Comparison of ENCODE assay signal across 33 cellular contexts in genomic region chrX:130376077-130376476, GRCh38. TPM values are rescaled to one million over a fixed set of nuclear protein-coding genes. Genes with fewer than 3 reads are reported as not detected.
"Had no signal": no experiment of that assay in that cellular context is flagged by ENCODE, and none has a peak within 500 bp of the region (broad histone marks: within the 10 kb centered on the region; RNA-seq: fewer than 3 reads in every experiment).

No MANE protein-coding gene starts in this region.

- H3K9me3 ChIP-seq: stomach, suprapubic skin, testis, thoracic aorta, thyroid gland, tibial nerve, transverse colon, upper lobe of left lung, upper lobe of right lung, uterus, vagina had no signal

- H3K36me3 ChIP-seq: thoracic aorta, thyroid gland, transverse colon, upper lobe of right lung, uterus, vagina had no signal

- H3K4me3 Mint-ChIP-seq: stimulated activated effector memory CD8-positive, alpha-beta T cell treated with anti-CD3 and anti-CD28 coated beads, Interleukin-12 subunit alpha, Interleukin-12 subunit beta, amount 100 ng/mL, for 72 hours; stimulated activated memory B cell treated with anti-CD40 and anti-IgM and Interleukin-4, amounts not matched to agents 10 μg/mL and 1 μg/mL and 100 μg/mL, for 72 hours; stimulated activated naive B cell treated with anti-CD40 and anti-IgM and Interleukin-4, amounts not matched to agents 10 μg/mL and 1 μg/mL and 100 μg/mL, for 72 hours; stimulated activated naive CD8-positive, alpha-beta T cell treated with anti-CD3 and anti-CD28 coated beads, Interleukin-15, amount 100 ng/mL, for 72 hours; stimulated activated naive CD8-positive, alpha-beta T cell treated with anti-CD3 and anti-CD28 coated beads, Interleukin-15, Interleukin-2, amounts not matched to agents 100 ng/mL and 50 ng/mL, for 24 hours; type B pancreatic cell had no signal

- H3K27ac ChIP-seq: stomach, suprapubic skin, testis, thoracic aorta, thyroid gland, tibial nerve, transverse colon, upper lobe of left lung, upper lobe of right lung, uterus, vagina had no signal

- DNase-seq: stimulated activated CD4-positive, alpha-beta T cell treated with anti-CD3 and anti-CD28 coated beads, Interleukin-2, amount 100 ng/mL, for 48 hours; stimulated activated CD4-positive, alpha-beta T cell treated with anti-CD3 and anti-CD28 coated beads, Interleukin-4, amount 100 ng/mL, for 1 hour; stimulated activated CD4-positive, alpha-beta T cell treated with anti-CD3 and anti-CD28 coated beads, Interleukin-4, amount 100 ng/mL, for 24 hours; stimulated activated CD4-positive, alpha-beta T cell treated with anti-CD3 and anti-CD28 coated beads, Interleukin-4, amount 100 ng/mL, for 4 hours; stimulated activated CD8-positive, alpha-beta memory T cell treated with anti-CD3 and anti-CD28 coated beads, Interleukin-4, amount 100 ng/mL, for 48 hours; stimulated activated naive B cell treated with anti-CD40 and anti-IgM and Interleukin-4, amounts not matched to agents 10 μg/mL and 1 μg/mL and 100 μg/mL, for 72 hours; stimulated activated naive CD4-positive, alpha-beta T cell; stimulated activated naive CD4-positive, alpha-beta T cell treated with Interleukin-2 at 50 U/mL for 16 hours; stimulated activated naive CD8-positive, alpha-beta T cell treated with anti-CD3 and anti-CD28 coated beads, Interleukin-15, amount 100 ng/mL, for 72 hours; stimulated activated naive CD8-positive, alpha-beta T cell treated with anti-CD3 and anti-CD28 coated beads, Interleukin-15, Interleukin-2, amounts not matched to agents 100 U/mL and 50 U/mL, for 24 hours; stomach; substantia nigra; testis; thyroid gland; transverse colon; trophoblast cell; upper lobe of left lung; upper lobe of right lung; uterus had no signal

- H3K4me3 ChIP-seq: stomach, suprapubic skin, testis, thoracic aorta, thyroid gland, tibial nerve, transverse colon, upper lobe of left lung, upper lobe of right lung, uterus, vagina had no signal

- H3K36me3 Mint-ChIP-seq: stimulated activated effector memory CD8-positive, alpha-beta T cell treated with anti-CD3 and anti-CD28 coated beads, Interleukin-12 subunit alpha, Interleukin-12 subunit beta, amount 100 ng/mL, for 72 hours had no signal

- H3K27me3 ChIP-seq: stomach, suprapubic skin, testis, thyroid gland, transverse colon, upper lobe of left lung, upper lobe of right lung, uterus, vagina had no signal

- H3K27me3 Mint-ChIP-seq: stimulated activated memory B cell treated with anti-CD40 and anti-IgM and Interleukin-4, amounts not matched to agents 10 μg/mL and 1 μg/mL and 100 μg/mL, for 72 hours; stimulated activated naive B cell treated with anti-CD40 and anti-IgM and Interleukin-4, amounts not matched to agents 10 μg/mL and 1 μg/mL and 100 μg/mL, for 72 hours; stimulated activated naive CD8-positive, alpha-beta T cell treated with anti-CD3 and anti-CD28 coated beads, Interleukin-15, amount 100 ng/mL, for 72 hours; stimulated activated naive CD8-positive, alpha-beta T cell treated with anti-CD3 and anti-CD28 coated beads, Interleukin-15, Interleukin-2, amounts not matched to agents 100 ng/mL and 50 ng/mL, for 24 hours; type B pancreatic cell had no signal

- FAIRE-seq: urothelium cell line had no signal

- ATAC-seq: stimulated activated effector memory CD8-positive, alpha-beta T cell treated with anti-CD3 and anti-CD28 coated beads, Interleukin-12 subunit alpha, Interleukin-12 subunit beta, amount 100 ng/mL, for 72 hours; stimulated activated memory B cell treated with anti-CD40 and anti-IgM and Interleukin-4, amounts not matched to agents 10 μg/mL and 1 μg/mL and 100 μg/mL, for 72 hours; stimulated activated naive B cell treated with anti-CD40 and anti-IgM and Interleukin-4, amounts not matched to agents 10 μg/mL and 1 μg/mL and 100 μg/mL, for 72 hours; stimulated activated naive CD8-positive, alpha-beta T cell treated with anti-CD3 and anti-CD28 coated beads, Interleukin-15, amount 100 ng/mL, for 72 hours; stimulated activated naive CD8-positive, alpha-beta T cell treated with anti-CD3 and anti-CD28 coated beads, Interleukin-15, Interleukin-2, amounts not matched to agents 100 U/mL and 50 U/mL, for 24 hours; upper lobe of right lung had no signal

- H3K27ac Mint-ChIP-seq: stimulated activated effector memory CD8-positive, alpha-beta T cell treated with anti-CD3 and anti-CD28 coated beads, Interleukin-12 subunit alpha, Interleukin-12 subunit beta, amount 100 ng/mL, for 72 hours; stimulated activated memory B cell treated with anti-CD40 and anti-IgM and Interleukin-4, amounts not matched to agents 10 μg/mL and 1 μg/mL and 100 μg/mL, for 72 hours; stimulated activated naive B cell treated with anti-CD40 and anti-IgM and Interleukin-4, amounts not matched to agents 10 μg/mL and 1 μg/mL and 100 μg/mL, for 72 hours; stimulated activated naive CD8-positive, alpha-beta T cell treated with anti-CD3 and anti-CD28 coated beads, Interleukin-15, amount 100 ng/mL, for 72 hours; stimulated activated naive CD8-positive, alpha-beta T cell treated with anti-CD3 and anti-CD28 coated beads, Interleukin-15, Interleukin-2, amounts not matched to agents 100 ng/mL and 50 ng/mL, for 24 hours; type B pancreatic cell had no signal

- H3K9me3 Mint-ChIP-seq: stimulated activated effector memory CD8-positive, alpha-beta T cell treated with anti-CD3 and anti-CD28 coated beads, Interleukin-12 subunit alpha, Interleukin-12 subunit beta, amount 100 ng/mL, for 72 hours; stimulated activated memory B cell treated with anti-CD40 and anti-IgM and Interleukin-4, amounts not matched to agents 10 μg/mL and 1 μg/mL and 100 μg/mL, for 72 hours; stimulated activated naive B cell treated with anti-CD40 and anti-IgM and Interleukin-4, amounts not matched to agents 10 μg/mL and 1 μg/mL and 100 μg/mL, for 72 hours; stimulated activated naive CD8-positive, alpha-beta T cell treated with anti-CD3 and anti-CD28 coated beads, Interleukin-15, amount 100 ng/mL, for 72 hours; stimulated activated naive CD8-positive, alpha-beta T cell treated with anti-CD3 and anti-CD28 coated beads, Interleukin-15, Interleukin-2, amounts not matched to agents 100 ng/mL and 50 ng/mL, for 24 hours; type B pancreatic cell had no signal

- H3K4me1 Mint-ChIP-seq: stimulated activated effector memory CD8-positive, alpha-beta T cell treated with anti-CD3 and anti-CD28 coated beads, Interleukin-12 subunit alpha, Interleukin-12 subunit beta, amount 100 ng/mL, for 72 hours; stimulated activated memory B cell treated with anti-CD40 and anti-IgM and Interleukin-4, amounts not matched to agents 10 μg/mL and 1 μg/mL and 100 μg/mL, for 72 hours; stimulated activated naive B cell treated with anti-CD40 and anti-IgM and Interleukin-4, amounts not matched to agents 10 μg/mL and 1 μg/mL and 100 μg/mL, for 72 hours; stimulated activated naive CD8-positive, alpha-beta T cell treated with anti-CD3 and anti-CD28 coated beads, Interleukin-15, amount 100 ng/mL, for 72 hours had no signal

- H3K4me1 ChIP-seq: stomach, suprapubic skin, testis, thyroid gland, tibial nerve, transverse colon, upper lobe of left lung, upper lobe of right lung, uterus, vagina had no signal

RNA-seq across cellular contexts. Expression of gene GPR119, which starts 9.4 kb away (rescaled TPM):
- total RNA-seq: subcutaneous adipose tissue, suprapubic skin, temporal lobe, thoracic aorta, thyroid gland, tibial nerve, transverse colon, upper lobe of left lung, upper lobe of right lung, ureter, urinary bladder, uterus, vagina had no signal
- polyA plus RNA-seq: stomach, thymus, urinary bladder had no signal
